12 cellular contexts compared by ENCODE assay signal in the genomic region with DNA sequence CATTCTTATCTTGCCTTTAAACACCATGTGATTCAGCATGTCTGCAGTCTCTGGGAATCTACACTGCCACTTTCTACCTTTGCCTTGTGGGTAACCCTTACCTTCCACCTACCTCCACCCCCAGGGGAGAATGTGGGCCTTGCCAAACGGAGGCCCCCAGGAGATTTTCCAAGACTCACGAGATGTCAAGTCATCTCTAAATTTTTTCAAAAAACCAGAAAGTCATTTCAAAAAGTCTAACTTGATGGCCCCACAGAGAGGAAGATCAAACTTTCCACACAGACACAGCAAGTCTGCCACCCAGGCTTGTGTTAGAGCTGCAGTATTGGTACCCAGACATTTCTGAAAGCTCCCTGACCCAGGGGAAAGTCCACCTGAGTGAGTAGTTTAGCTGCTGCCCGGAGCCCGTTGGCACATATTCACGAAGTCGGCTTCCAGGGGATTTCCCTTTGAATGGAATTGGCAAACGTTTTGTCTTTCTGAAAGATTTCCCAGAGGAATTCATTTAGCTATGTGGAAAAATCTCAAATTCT. TPM values are rescaled to one million over a fixed set of nuclear protein-coding genes. Genes with fewer than 3 reads are reported as not detected.
DNase-seq lines count a peak whose midpoint lies in the region; ATAC-seq and TF ChIP-seq lines count a peak whose summit lies in the region.
"Had no signal": no experiment of that assay in that cellular context is flagged by ENCODE, and none has a peak within 500 bp of the region (broad histone marks: within the 10 kb centered on the region; RNA-seq: fewer than 3 reads in every experiment).

No MANE protein-coding gene starts in this region.

- H3K4me3 Mint-ChIP-seq in Calu3 (ENCODE audit: low read depth, unreplicated experiment) (no peak overlapping the region), T-cell (no peak overlapping the region), chondrocyte (ENCODE audit: unreplicated experiment) (no peak overlapping the region), HFFc6 (no peak overlapping the region)

- BruUV-seq in Calu3 (replicated peaks; lab: Mats Ljungman, UMichigan): no TSS peak

- intact Hi-C loops in Calu3 (cut with micrococcal nuclease; ENCODE audit: unreplicated experiment): no loop called here
- intact Hi-C loops in left colon (cut with DNase I, micrococcal nuclease): loop anchor here in 1 of 2 donors (10.0 kb wide), 1 partner anchor 117 kb away; a partner anchor contains a TSS

- H3K36me3 Mint-ChIP-seq in Calu3 (ENCODE audit: insufficient read depth, unreplicated experiment) (peaks cover 11% of the 10 kb centered on the region), T-cell (peaks cover 5% of the 10 kb centered on the region), chondrocyte (ENCODE audit: low read depth) (peaks cover 3% of the 10 kb centered on the region), HFFc6 (ENCODE audit: low read depth) (peaks cover 2% of the 10 kb centered on the region)

- H3K9me3 Mint-ChIP-seq in Calu3 (ENCODE audit: low read depth, unreplicated experiment) (no peaks in the 10 kb centered on the region), T-cell (no peaks in the 10 kb centered on the region), chondrocyte (ENCODE audit: low read depth) (no peaks in the 10 kb centered on the region), HFFc6 (no peaks in the 10 kb centered on the region)

- no peak for TF ChIP-seq CTCF in Calu3 (IDR thresholded peaks at IDR 0.05; ENCODE audit: unreplicated experiment)
- no peak for TF ChIP-seq CTCF in chondrocyte (IDR thresholded peaks at IDR 0.05)
- no peak for TF ChIP-seq CTCF in HFFc6 (IDR thresholded peaks at IDR 0.05)

- H3K27ac Mint-ChIP-seq in Calu3 (ENCODE audit: unreplicated experiment): no peak overlapping the region
- peak overlapping the region; percentile 84 to 88 for H3K27ac Mint-ChIP-seq in T-cell
- peak overlapping the region; percentile 45 for H3K27ac Mint-ChIP-seq in chondrocyte (ENCODE audit: unreplicated experiment)
- no peak overlapping the region for H3K27ac Mint-ChIP-seq in HFFc6

- CTCF ChIA-PET in Calu3 (lab: Charles Lee) (interaction anchor here (1.0 to 1.5 kb wide), 2 partner anchors 73 to 117 kb away, joined by 3 to 4 read pairs; a partner anchor contains a TSS), T-cell (lab: Charles Lee) (interaction anchor here (0.6 to 2.6 kb wide), 3 partner anchors 117 to 1363 kb away, joined by 3 to 11 read pairs (median 5); a partner anchor contains a TSS)

- POLR2A ChIA-PET in T-cell (lab: Charles Lee): interaction anchor here in 1 of 2 donors (0.5 to 1.1 kb wide), 3 partner anchors 114 to 129 kb away, joined by 3 to 4 read pairs (median 3); a partner anchor contains a TSS

- H3K4me1 Mint-ChIP-seq in Calu3 (ENCODE audit: low read depth, unreplicated experiment) (peaks cover 23% of the 10 kb centered on the region), T-cell (peaks cover 33 to 45% (median 45%) of the 10 kb centered on the region in 3 donors), chondrocyte (ENCODE audit: low read depth) (peaks cover 11% of the 10 kb centered on the region), HFFc6 (ENCODE audit: low read depth) (peaks cover 17% of the 10 kb centered on the region)

- ATAC-seq in T-cell (replicated peaks in 1 of 4) (no peak), left colon (no peak), GM21786 (IDR thresholded peaks at IDR 0.05; ENCODE audit: unreplicated experiment) (no peak)

- H3K27me3 Mint-ChIP-seq in Calu3 (ENCODE audit: unreplicated experiment) (no peaks in the 10 kb centered on the region), T-cell (no peaks in the 10 kb centered on the region), chondrocyte (ENCODE audit: low read depth) (no peaks in the 10 kb centered on the region), HFFc6 (ENCODE audit: insufficient read depth) (no peaks in the 10 kb centered on the region)

- DNase-seq in Calu3: peak; percentile 44
- DNase-seq in T-cell: no peak
- DNase-seq in chondrocyte (ENCODE audit: low spot score): no peak
- DNase-seq in stimulated activated CD4-positive, alpha-beta T cell treated with anti-CD3 and anti-CD28 coated beads, Interleukin-15, amount 100 ng/mL, for 48 hours (ENCODE audit: low read depth in 2 of 2): peak; percentile 43 to 55
- DNase-seq in activated gamma-delta T cell (lab: John Stamatoyannopoulos, UW): no peak
- DNase-seq in HFFc6: no peak
- no peak for DNase-seq in left colon
- DNase-seq: DMS 273 treated with DMSO at 0.1 percent for 48 hours, NCI-H1436 treated with DMSO at 0.1 percent for 48 hours, posterior cingulate gyrus, SW 1271 had no signal

RNA-seq across cellular contexts. Expression of a gene that starts 4.6 kb away (rescaled TPM):
- total RNA-seq in Calu3 (2022): 297 and 341 TPM in 2 replicates
- total RNA-seq in T-cell: 100 to 1,000 TPM in 1 of 5 donors, 10 to 100 TPM in 4; 93.6 to 109 (median 96.9) TPM
- 129 to 167 TPM (median 137 TPM) in 3 replicates for total RNA-seq in chondrocyte
- 100 to 1,000 TPM; 186 to 233 (median 222) TPM for total RNA-seq in HFFc6 (2021; fragmentation: NEBNext Ultra II Directional; extraction: Animal tissue kit (Norgen Biotek cat#: 25700))
- 100 to 1,000 TPM; 138 to 171 TPM for total RNA-seq in left colon

Comparison
In these comparisons a context has a peak if more than half of its experiments do, and no peak if none do; other contexts are left out.
1. DNase-seq: peak in Calu3 (single experiment) and stimulated activated CD4-positive, alpha-beta T cell treated with anti-CD3 and anti-CD28 coated beads, Interleukin-15, amount 100 ng/mL, for 48 hours (2 of 2); none in T-cell (0 of 34), chondrocyte (single experiment), activated gamma-delta T cell (single experiment), HFFc6 (single experiment) and left colon (0 of 2).
2. H3K27ac Mint-ChIP-seq: peak in T-cell (2 of 2) and chondrocyte (single experiment); none in Calu3 (single experiment) and HFFc6 (single experiment).